8 cellular contexts compared by ENCODE assay signal in genomic region chr15:68054658-68055223, GRCh38. TPM values are rescaled to one million over a fixed set of nuclear protein-coding genes. Genes with fewer than 3 reads are reported as not detected.
DNase-seq lines count a peak whose midpoint lies in the region; ATAC-seq, FAIRE-seq and TF ChIP-seq lines count a peak whose summit lies in the region.

No MANE protein-coding gene starts in this region.

- H3K27ac ChIP-seq in Peyer's patch, result peak overlapping the region; percentile 88 to 98 (median 92)
- peak overlapping the region; percentile 75 to 93 (median 85) for H3K27ac ChIP-seq in pancreas

- DNase-seq in stimulated activated CD4-positive, alpha-beta T cell treated with anti-CD3 and anti-CD28 coated beads, Interleukin-12 subunit alpha, Interleukin-12 subunit beta, amount 100 ng/mL, for 24 hours (ENCODE audit: low read depth in 2 of 2), result peak; percentile 8 to 31
- no peak for DNase-seq in stimulated activated CD4-positive, alpha-beta T cell treated with anti-CD3 and anti-CD28 coated beads, Interleukin-4, amount 100 ng/mL, for 1 hour
- DNase-seq in Peyer's patch (peak; percentile 53 to 75 (median 73)), Right ventricle myocardium inferior (ENCODE audit: missing footprints) (peak; percentile 81), pancreas (peak; percentile 48 to 84 (median 64)), NCI-H2196 treated with DMSO at 0.1 percent for 48 hours (lab: John Stamatoyannopoulos, UW; ENCODE audit: unreplicated experiment) (no peak)
- peak; percentile 27 for DNase-seq in activated naive CD4-positive, alpha-beta T cell treated with anti-CD3 and anti-CD28 coated beads, Interleukin-2, amount 50 U/mL, for 16 hours

- intact Hi-C loops in Right ventricle myocardium inferior (cut with DNase I), result loop anchor here (5.0 kb wide), 3 partner anchors 73 to 187 kb away; no protein-coding TSS in a partner anchor
- intact Hi-C loops in pancreas (cut with DNase I), result no loop called here

- H3K36me3 ChIP-seq in Peyer's patch (no peaks in the 10 kb centered on the region), pancreas (no peaks in the 10 kb centered on the region)

- no peak for FAIRE-seq in pancreas (lab: Jason Lieb, UNC)

- H3K27me3 ChIP-seq in Peyer's patch, result no peaks in the 10 kb centered on the region
- no peaks in the 10 kb centered on the region for H3K27me3 ChIP-seq in pancreas

- no peak for TF ChIP-seq POLR2A in Peyer's patch (IDR thresholded peaks at IDR 0.05)

- H3K4me3 ChIP-seq in Peyer's patch, result peak overlapping the region; percentile 79 to 100 (median 86)
- H3K4me3 ChIP-seq in pancreas, result peak overlapping the region; percentile 64 to 84 (median 82)

- 0% methylated on average over 25 to 32 of the region's 32 CpGs for WGBS in pancreas, 2 donors

- H3K9me3 ChIP-seq in Peyer's patch (no peaks in the 10 kb centered on the region), pancreas (no peaks in the 10 kb centered on the region)

- H3K4me1 ChIP-seq in Peyer's patch, result peaks cover 0 to 30% (median 4%) of the 10 kb centered on the region in 4 donors
- peaks cover 4 to 35% (median 28%) of the 10 kb centered on the region in 3 donors for H3K4me1 ChIP-seq in pancreas

- no peak for TF ChIP-seq CTCF in Peyer's patch (IDR thresholded peaks at IDR 0.05)
- no peak for TF ChIP-seq CTCF in pancreas (IDR thresholded peaks at IDR 0.05)

- ATAC-seq in HG03378 (IDR thresholded peaks at IDR 0.05; ENCODE audit: unreplicated experiment) (peak; percentile 10), Right ventricle myocardium inferior (peak; percentile 43), pancreas (peak; percentile 47 to 75 (median 60))

RNA-seq across cellular contexts. Expression of gene PIAS1, which starts 0.6 kb away (rescaled TPM):
- total RNA-seq in Peyer's patch, result 10 to 100 TPM; 71.1 to 95.7 (median 81.0) TPM
- 26.1 TPM for total RNA-seq in Right ventricle myocardium inferior
- total RNA-seq in pancreas, result 10 to 100 TPM; 10.6 to 27.5 (median 17.6) TPM
- 10 to 100 TPM; 14.4 to 29.0 TPM for polyA plus RNA-seq in pancreas

Comparison
In these comparisons a context has a peak if more than half of its experiments do, and no peak if none do; other contexts are left out.
1. DNase-seq: peak in stimulated activated CD4-positive, alpha-beta T cell treated with anti-CD3 and anti-CD28 coated beads, Interleukin-12 subunit alpha, Interleukin-12 subunit beta, amount 100 ng/mL, for 24 hours (2 of 2), Peyer's patch (3 of 3), activated naive CD4-positive, alpha-beta T cell treated with anti-CD3 and anti-CD28 coated beads, Interleukin-2, amount 50 U/mL, for 16 hours (single experiment), Right ventricle myocardium inferior (single experiment) and pancreas (6 of 6); none in stimulated activated CD4-positive, alpha-beta T cell treated with anti-CD3 and anti-CD28 coated beads, Interleukin-4, amount 100 ng/mL, for 1 hour (single experiment) and NCI-H2196 treated with DMSO at 0.1 percent for 48 hours (single experiment).
2. Peak in every context shown above with its lines, with median percentiles within 50 percentile points of each other: ATAC-seq.